ENCODE assay signal across 8 cellular contexts in the genomic region with DNA sequence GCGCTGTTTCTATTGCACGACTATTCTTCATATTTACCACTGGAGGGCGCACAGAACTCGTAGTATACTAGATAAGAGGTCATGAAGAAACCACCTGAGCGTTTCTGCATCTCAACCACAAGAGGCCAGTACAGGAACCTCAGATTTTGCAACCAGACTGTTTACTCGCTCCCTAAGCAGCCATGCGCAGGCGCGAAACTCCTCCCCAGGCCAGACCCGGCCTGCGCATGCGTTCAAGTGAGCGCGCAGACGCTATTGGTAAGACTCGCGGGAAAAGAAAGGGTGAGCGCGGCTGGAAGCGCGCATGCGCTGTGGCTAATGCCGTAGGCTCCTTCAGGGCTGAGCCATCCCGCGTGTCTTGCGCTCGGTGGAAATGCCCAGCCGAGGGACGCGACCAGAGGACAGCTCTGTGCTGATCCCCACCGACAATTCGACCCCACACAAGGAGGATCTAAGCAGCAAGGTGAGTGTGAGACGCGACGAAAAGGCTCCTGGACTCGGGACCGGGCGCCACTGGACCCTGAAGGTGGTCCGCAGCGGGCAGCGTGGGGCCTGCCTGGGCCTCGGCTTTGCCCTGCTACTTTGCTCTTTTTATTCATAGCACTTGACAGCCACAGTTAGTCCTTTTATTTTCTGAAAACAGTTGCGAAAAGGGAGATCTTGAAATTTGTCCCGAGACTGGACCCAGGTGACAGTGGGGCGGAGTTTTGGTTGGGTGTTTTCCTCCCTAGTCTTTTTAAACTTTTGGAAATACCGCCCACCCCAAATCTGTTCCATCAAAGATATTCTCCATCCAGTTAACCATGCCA. TPM values are rescaled to one million over a fixed set of nuclear protein-coding genes. Genes with fewer than 3 reads are reported as not detected.
DNase-seq lines count a peak whose midpoint lies in the region; ATAC-seq and TF ChIP-seq lines count a peak whose summit lies in the region.

Gene ASNSD1, plus strand, starts transcription at position 312 of the 809 bp plus-strand sequence. CDS start 4,674 bp downstream, outside the sequence.

- BruUV-seq in Panc1 (replicated peaks; lab: Mats Ljungman, UMichigan), result TSS peak; percentile 88

- WGBS in esophagus squamous epithelium, 2 donors, result 0 to 1% methylated on average over 17 to 22 of the region's 46 CpGs

- H3K9me2 ChIP-seq in DOHH2 (replicated peaks; ENCODE audit: control insufficient read depth, low read length), result no peaks in the 10 kb centered on the region

- peak within 1 kb of the TSS; percentile 93 for H3K4me2 ChIP-seq in DOHH2 (ENCODE audit: low read length)
- H3K4me2 ChIP-seq in KMS-11, result peak within 1 kb of the TSS; percentile 91

- H3K9me3 ChIP-seq in DOHH2 (ENCODE audit: control insufficient read depth, insufficient read depth, low read length), result no peaks in the 10 kb centered on the region
- no peaks in the 10 kb centered on the region for H3K9me3 ChIP-seq in Panc1 (ENCODE audit: control insufficient read depth, insufficient read depth, low read depth, low read length)
- H3K9me3 ChIP-seq in esophagus squamous epithelium, result no peaks in the 10 kb centered on the region

- H3K79me2 ChIP-seq in DOHH2 (ENCODE audit: control insufficient read depth, low read length) (peaks cover 43% of the 10 kb centered on the region), KMS-11 (ENCODE audit: insufficient read depth, low read depth) (peaks cover 28% of the 10 kb centered on the region)

- CTCF ChIA-PET in Panc1 (lab: Charles Lee), result interaction anchor here (0.5 to 0.9 kb wide), 6 partner anchors 15 to 137 kb away, joined by 3 to 6 read pairs (median 4); partner anchors contain the start of gene OSGEPL1

- H4K20me1 ChIP-seq in DOHH2 (ENCODE audit: control insufficient read depth, insufficient read depth, low read depth, low read length) (peaks cover 6% of the 10 kb centered on the region; the same call in 1 of the 2 replicates), KMS-11 (ENCODE audit: insufficient read depth) (no peaks in the 10 kb centered on the region)

- in situ Hi-C loops in Panc1 (cut with HindIII; ENCODE audit: low pct_unique_long_range_greater_than_20kb, low sequenced_read_pairs), result no loop called here

- peak in 3 of 4 donors; percentile 41 to 87 (median 59) for TF ChIP-seq POLR2A in esophagus squamous epithelium (IDR thresholded peaks at IDR 0.05)

- ATAC-seq in GM21737 (IDR thresholded peaks at IDR 0.05; ENCODE audit: unreplicated experiment), result peak; percentile 92
- peak; percentile 98 for ATAC-seq in Panc1

- TF ChIP-seq CTCF in DOHH2 (IDR thresholded peaks at IDR 0.05; ENCODE audit: low read depth, low read length, poor library complexity, severe bottlenecking) (peak; percentile 97), KMS-11 (conservative IDR thresholded peaks at IDR 0.05; ENCODE audit: low read depth, low read length) (peak; percentile 95), Panc1 (IDR thresholded peaks at IDR 0.05) (peak; percentile 97), esophagus squamous epithelium (IDR thresholded peaks at IDR 0.05) (peak; percentile 84 to 100 (median 98))

- peak within 1 kb of the TSS; percentile 97 for H3K4me3 ChIP-seq in DOHH2 (ENCODE audit: low read length)
- peak within 1 kb of the TSS; percentile 97 for H3K4me3 ChIP-seq in KMS-11 (IDR thresholded peaks at IDR 0.05; ENCODE audit: insufficient read depth, low read depth, low read length)
- H3K4me3 ChIP-seq in Panc1 (ENCODE audit: low read depth in 2 of 2, low read length in 2 of 2), result peak within 1 kb of the TSS; percentile 94 to 98
- peak within 1 kb of the TSS; percentile 81 to 91 (median 87) for H3K4me3 ChIP-seq in esophagus squamous epithelium

- H3K4me1 ChIP-seq in DOHH2 (ENCODE audit: control insufficient read depth, low read length) (peaks cover 39% of the 10 kb centered on the region), KMS-11 (ENCODE audit: low read depth, poor library complexity, severe bottlenecking) (peaks cover 57% of the 10 kb centered on the region), Panc1 (ENCODE audit: control insufficient read depth, insufficient read depth, low read length) (peaks cover 5% of the 10 kb centered on the region), esophagus squamous epithelium (peaks cover 0 to 36% (median 16%) of the 10 kb centered on the region in 3 donors)

- peak within 1 kb of the TSS; percentile 19; the same call in 1 of the 2 replicates for H3K27ac ChIP-seq in DOHH2 (ENCODE audit: low read depth, low read length)
- H3K27ac ChIP-seq in KMS-11, result peak within 1 kb of the TSS; percentile 31; the same call in 1 of the 2 replicates
- peak within 1 kb of the TSS; percentile 93 for H3K27ac ChIP-seq in Panc1 (ENCODE audit: low read length)
- peak within 1 kb of the TSS; percentile 89 to 94 (median 90) for H3K27ac ChIP-seq in esophagus squamous epithelium

- H3K36me3 ChIP-seq in DOHH2 (ENCODE audit: control insufficient read depth, low read length), result peaks cover 38% of the 10 kb centered on the region
- H3K36me3 ChIP-seq in KMS-11 (ENCODE audit: insufficient read depth), result no peaks in the 10 kb centered on the region; the same call in 1 of the 2 replicates
- H3K36me3 ChIP-seq in Panc1 (ENCODE audit: control insufficient read depth, insufficient read depth, low read length), result peaks cover 13% of the 10 kb centered on the region; the same call in 1 of the 2 replicates
- H3K36me3 ChIP-seq in esophagus squamous epithelium, result peaks cover 0 to 18% (median 0%) of the 10 kb centered on the region in 3 donors

- intact Hi-C loops in Panc1 (cut with micrococcal nuclease; ENCODE audit: unreplicated experiment), result loop anchor here (5.0 kb wide), 3 partner anchors 36 to 411 kb away; partner anchors contain the start of gene OSGEPL1
- intact Hi-C loops in esophagus squamous epithelium (cut with DNase I), result no loop called here

- H2AFZ ChIP-seq in KMS-11 (ENCODE audit: low read depth), result peak within 1 kb of the TSS; percentile 94

- no peaks in the 10 kb centered on the region for H3K27me3 ChIP-seq in DOHH2 (ENCODE audit: control insufficient read depth, low read length)
- H3K27me3 ChIP-seq in KMS-11 (ENCODE audit: insufficient read depth, low read depth), result no peaks in the 10 kb centered on the region
- H3K27me3 ChIP-seq in Panc1 (ENCODE audit: control insufficient read depth, insufficient read depth, low read length), result no peaks in the 10 kb centered on the region
- no peaks in the 10 kb centered on the region for H3K27me3 ChIP-seq in esophagus squamous epithelium

- no peaks in the 10 kb centered on the region for H3F3A ChIP-seq in DOHH2 (ENCODE audit: control insufficient read depth, insufficient read depth)

- peak; percentile 98 for DNase-seq in Panc1 (ENCODE audit: low read depth, low spot score)
- DNase-seq in activated T-cell treated with anti-CD3 and anti-CD28 coated beads, Interleukin-2, amount 50 U/mL, for 48 hours, result peak; percentile 97
- DNase-seq in esophagus squamous epithelium (lab: John Stamatoyannopoulos, UW), result peak; percentile 91
- DNase-seq in myocyte (ENCODE audit: low read depth), result peak; percentile 99
- peak; percentile 95 to 97 for DNase-seq in stimulated activated CD8-positive, alpha-beta memory T cell treated with anti-CD3 and anti-CD28 coated beads, Interleukin-7, amount 100 ng/mL, for 48 hours (ENCODE audit: extremely low read depth in 1 of 2, low read depth in 1 of 2)

- H3K9ac ChIP-seq in KMS-11, result peak within 1 kb of the TSS; percentile 75

- POLR2A ChIA-PET in Panc1 (lab: Charles Lee), result interaction anchor here (0.5 kb wide), 1 partner anchor 818 kb away, joined by 11 read pairs; no protein-coding TSS in a partner anchor

RNA-seq across cellular contexts. Expression of gene ASNSD1, which starts in this region (rescaled TPM):
- 30.3 TPM for total RNA-seq in Panc1 (2021; ENCODE audit: unreplicated experiment)
- 23.9 TPM for polyA plus RNA-seq in Panc1 (2012; ENCODE audit: insufficient read length)
- total RNA-seq in esophagus squamous epithelium, result 10 to 100 TPM; 32.4 to 72.0 (median 38.0) TPM
- 71.9 and 74.0 TPM in 2 replicates for total RNA-seq in myocyte
- 24.4 TPM for polyA plus RNA-seq in myocyte (2012)

Comparison
In these comparisons a context has a peak if more than half of its experiments do, and no peak if none do; other contexts are left out.
1. Peak in every context shown above with its lines: DNase-seq, ATAC-seq, H3K4me3 ChIP-seq and H3K27ac ChIP-seq.
2. H3K27ac ChIP-seq: peak in every context shown above with its lines; median percentile 93 in Panc1; 90 in esophagus squamous epithelium; 31 in KMS-11; 19 in DOHH2.